ENCODE assay signal across 12 cellular contexts in the genomic region with DNA sequence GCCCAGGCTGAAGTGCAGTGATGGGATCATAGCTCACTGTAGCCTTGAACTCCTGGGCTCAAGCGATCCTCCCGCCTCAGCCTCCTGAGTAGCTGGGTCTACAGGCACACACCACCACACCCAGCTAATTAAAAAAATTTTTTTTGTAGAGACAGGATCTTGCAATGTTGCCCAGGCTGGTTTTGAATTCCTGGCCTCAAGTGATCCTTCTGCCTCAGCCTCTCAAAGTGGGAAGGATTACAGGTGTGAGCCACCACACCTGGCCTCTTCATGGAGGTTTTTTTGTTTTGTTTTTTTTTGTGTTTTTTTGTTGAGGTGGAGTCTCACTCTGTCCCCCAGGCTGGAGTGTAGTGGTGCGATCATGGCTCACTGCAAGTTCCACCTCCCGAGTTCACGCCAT. TPM values are rescaled to one million over a fixed set of nuclear protein-coding genes. Genes with fewer than 3 reads are reported as not detected.
"Had no signal": no experiment of that assay in that cellular context is flagged by ENCODE, and none has a peak within 500 bp of the region (broad histone marks: within the 10 kb centered on the region; RNA-seq: fewer than 3 reads in every experiment).

No MANE protein-coding gene starts in this region.

RNA-seq across cellular contexts. Expression of gene TLX1, which starts 23.4 kb away (rescaled TPM):
- total RNA-seq: subcutaneous adipose tissue, suprapubic skin, temporal lobe, thoracic aorta, thyroid gland, tibial nerve, upper lobe of left lung, upper lobe of right lung, urinary bladder, uterus, vagina had no signal
- polyA plus RNA-seq: stomach, urinary bladder had no signal
